Comparison of ENCODE assay signal across 9 cellular contexts in genomic region chr16:12097523-12098428, GRCh38.
A peak's percentile ranks its signal among the peaks of the same experiment; 100 is the strongest.
DNase-seq lines count a peak whose midpoint lies in the region; FAIRE-seq and TF ChIP-seq lines count a peak whose summit lies in the region.
"Had no signal": no experiment of that assay in that cellular context is flagged by ENCODE, and none has a peak within 500 bp of the region (broad histone marks: within the 10 kb centered on the region; RNA-seq: fewer than 3 reads in every experiment).

No MANE protein-coding gene starts in this region.

- no peak for TF ChIP-seq EP300 in sigmoid colon (IDR thresholded peaks at IDR 0.05)

- no peak for TF ChIP-seq CTCF in HEK293 (tag by site-specific recombination; IDR thresholded peaks at IDR 0.05)
- TF ChIP-seq CTCF in cardiac fibroblast (IDR thresholded peaks at IDR 0.05; ENCODE audit: low read depth, low read length), result no peak
- TF ChIP-seq CTCF in keratinocyte (optimal IDR thresholded peaks at IDR 0.05 in 1 of 3, IDR thresholded peaks at IDR 0.05 in 1 of 3, conservative IDR thresholded peaks at IDR 0.05 in 1 of 3; ENCODE audit: extremely low read depth in 1 of 3, insufficient read depth in 2 of 3, low read length in 3 of 3), result no peak
- TF ChIP-seq CTCF in sigmoid colon (IDR thresholded peaks at IDR 0.05), result no peak
- no peak for TF ChIP-seq CTCF in GM10266 (IDR thresholded peaks at IDR 0.05; ENCODE audit: control insufficient read depth, insufficient read depth, low read depth, missing control alignments)

- POLR2A ChIA-PET in HEK293 (lab: Yijun Ruan, JAX), result interaction anchor here (0.5 kb wide), 1 partner anchor 305 kb away, joined by 4 read pairs; no protein-coding TSS in a partner anchor

- H3K4me3 ChIP-seq in HEK293 (ENCODE audit: low read depth, low read length) (no peak overlapping the region), cardiac fibroblast (replicated peaks in 1 of 2; ENCODE audit: low read depth in 2 of 2, low read length in 2 of 2) (no peak overlapping the region), keratinocyte (ENCODE audit: control insufficient read depth in 2 of 3, extremely low read depth in 1 of 3, insufficient read depth in 2 of 3, low read depth in 1 of 3, low read length in 3 of 3) (no peak overlapping the region), sigmoid colon (no peak overlapping the region)

- no peak overlapping the region for H3K9ac ChIP-seq in keratinocyte (ENCODE audit: control insufficient read depth, extremely low read depth, insufficient read depth, low read length)

- H3K9me1 ChIP-seq in keratinocyte (ENCODE audit: control insufficient read depth, extremely low read depth, insufficient read depth, low read length), result no peaks in the 10 kb centered on the region

- peak; percentile 20 for FAIRE-seq in keratinocyte (lab: Jason Lieb, UNC)

- no peak overlapping the region for H3K27ac ChIP-seq in HEK293 (ENCODE audit: extremely low read depth, low read depth, low read length)
- no peak overlapping the region for H3K27ac ChIP-seq in keratinocyte (ENCODE audit: control insufficient read depth, insufficient read depth, low read length)
- H3K27ac ChIP-seq in sigmoid colon, result peak overlapping the region in 3 of 4 donors; percentile 38 to 60 (median 57)

- H2AFZ ChIP-seq in keratinocyte (ENCODE audit: control insufficient read depth, low read length), result no peak overlapping the region

- no peaks in the 10 kb centered on the region for H4K20me1 ChIP-seq in keratinocyte (ENCODE audit: control insufficient read depth, extremely low read depth, insufficient read depth, low read length)

- H3K36me3 ChIP-seq in HEK293 (ENCODE audit: control insufficient read depth in 2 of 2, insufficient read depth in 1 of 2, low read length in 2 of 2) (no peaks in the 10 kb centered on the region), keratinocyte (ENCODE audit: control insufficient read depth in 2 of 2, extremely low read depth in 1 of 2, insufficient read depth in 2 of 2, low read length in 2 of 2) (peaks cover 2 to 4% of the 10 kb centered on the region in 2 experiments), sigmoid colon (no peaks in the 10 kb centered on the region)

- dilution Hi-C loops in keratinocyte (cut with MboI; ENCODE audit: extremely low pct_ligation_motif_present, low sequenced_read_pairs), result no loop called here

- DNase-seq in cardiac fibroblast (ENCODE audit: low read depth in 2 of 2), result peak; percentile 7 to 51
- DNase-seq in keratinocyte (ENCODE audit: low read depth, low spot score), result no peak
- DNase-seq in sigmoid colon, result peak; percentile 76
- DNase-seq in activated CD4-positive, alpha-beta T cell treated with anti-CD3 and anti-CD28 coated beads for 1 hour, result no peak
- no peak for DNase-seq in stimulated activated CD4-positive, alpha-beta T cell treated with anti-CD3 and anti-CD28 coated beads, Interleukin-4, amount 100 ng/mL, for 1 hour
- no peak for DNase-seq in T-helper 2 cell
- no peak for DNase-seq in GM10266 (ENCODE audit: extremely low spot score)
- DNase-seq: amniotic stem cell had no signal

- H3K9me3 ChIP-seq in HEK293 (ENCODE audit: control insufficient read depth, insufficient read depth, low read depth, low read length) (no peaks in the 10 kb centered on the region), keratinocyte (ENCODE audit: control insufficient read depth, low read depth, low read length) (no peaks in the 10 kb centered on the region), sigmoid colon (no peaks in the 10 kb centered on the region)

- intact Hi-C loops in sigmoid colon (cut with DNase I), result loop anchor here (5.0 to 10.0 kb wide), 5 partner anchors 157 to 1357 kb away; partner anchors contain the start of gene CPPED1

- H3K79me2 ChIP-seq in keratinocyte (ENCODE audit: control insufficient read depth, insufficient read depth, low read length), result no peaks in the 10 kb centered on the region

- H3K27me3 ChIP-seq in keratinocyte (ENCODE audit: control insufficient read depth, extremely low read depth, insufficient read depth, low read length), result no peaks in the 10 kb centered on the region
- H3K27me3 ChIP-seq in sigmoid colon, result no peaks in the 10 kb centered on the region

- 69 to 79% methylated on average over 20 of the region's 20 CpGs for WGBS in sigmoid colon, 2 donors

- CTCF ChIA-PET in HEK293 (lab: Yijun Ruan, JAX), result interaction anchor here (6.0 kb wide), 1 partner anchor 172 kb away, joined by 74 read pairs; no protein-coding TSS in a partner anchor

- H3K4me2 ChIP-seq in keratinocyte (ENCODE audit: control insufficient read depth, extremely low read depth, insufficient read depth, low read depth, low read length), result no peak overlapping the region

- H3K4me1 ChIP-seq in HEK293 (ENCODE audit: control insufficient read depth, insufficient read depth, low read length) (no peaks in the 10 kb centered on the region), keratinocyte (ENCODE audit: control insufficient read depth, extremely low read depth, insufficient read depth, low read length) (peaks cover 17% of the 10 kb centered on the region), sigmoid colon (peaks cover 2 to 38% (median 31%) of the 10 kb centered on the region in 4 donors)

- TF ChIP-seq POLR2A in sigmoid colon (IDR thresholded peaks at IDR 0.05), result no peak

TF ChIP-seq in HEK293, 187 proteins besides CTCF, POLR2A, EP300 and RAD21:
- TF ChIP-seq ZBTB49 (tag by site-specific recombination; IDR thresholded peaks at IDR 0.05; ENCODE audit: low read depth) (no peak), ZNF768 (tag by site-specific recombination; IDR thresholded peaks at IDR 0.05) (no peak), HOXD13 (CRISPR knock-in tag; IDR thresholded peaks at IDR 0.05; ENCODE audit: borderline replicate concordance) (peak; percentile 80; the same call in 1 of the 2 replicates), ZNF335 (tag by site-specific recombination; conservative IDR thresholded peaks at IDR 0.05) (peak; percentile 61; the same call in 1 of the 2 replicates)

Comparison
In these comparisons a context has a peak if more than half of its experiments do, and no peak if none do; other contexts are left out.
1. H3K27ac ChIP-seq: peak in sigmoid colon (3 of 4); none in HEK293 (single experiment) and keratinocyte (single experiment).
2. DNase-seq: peak in cardiac fibroblast (2 of 2) and sigmoid colon (single experiment); none in keratinocyte (single experiment), activated CD4-positive, alpha-beta T cell treated with anti-CD3 and anti-CD28 coated beads for 1 hour (single experiment), stimulated activated CD4-positive, alpha-beta T cell treated with anti-CD3 and anti-CD28 coated beads, Interleukin-4, amount 100 ng/mL, for 1 hour (single experiment), T-helper 2 cell (0 of 5) and GM10266 (single experiment).